8 cellular contexts compared by ENCODE assay signal in the genomic region with DNA sequence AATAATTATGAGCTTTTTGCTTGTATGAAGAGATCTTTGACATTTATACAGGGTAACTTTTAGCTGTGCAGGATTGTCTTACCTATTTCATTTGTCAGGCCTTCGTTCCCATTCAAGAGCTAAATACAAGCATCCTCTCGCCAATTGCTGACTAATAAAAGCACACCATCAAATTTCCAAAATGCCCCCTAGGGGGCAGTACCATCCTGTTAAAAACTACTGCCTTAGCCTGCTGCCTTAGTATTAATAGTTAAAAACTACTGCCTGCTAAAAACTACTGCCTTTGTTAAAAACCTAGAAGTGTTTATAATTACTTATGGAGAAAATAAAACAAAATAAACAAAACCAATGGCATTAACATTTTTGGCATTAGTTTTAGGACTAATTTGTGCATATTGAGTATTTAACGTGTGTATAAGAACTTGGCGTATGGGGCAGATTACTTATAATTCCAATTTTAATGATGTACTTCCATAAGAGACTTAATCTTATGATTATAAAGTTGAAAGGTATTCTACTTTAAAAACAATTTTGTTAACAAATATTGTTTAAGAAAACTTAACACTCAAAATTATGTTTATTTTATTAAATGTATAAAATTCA. TPM values are rescaled to one million over a fixed set of nuclear protein-coding genes. Genes with fewer than 3 reads are reported as not detected.
DNase-seq lines count a peak whose midpoint lies in the region; ATAC-seq, FAIRE-seq and TF ChIP-seq lines count a peak whose summit lies in the region.

No MANE protein-coding gene starts in this region.

- H3K36me3 ChIP-seq in suprapubic skin = no peaks in the 10 kb centered on the region

- WGBS in suprapubic skin = 39% methylated on average over 4 of the region's 4 CpGs

- H3K4me3 ChIP-seq in WI38 (ENCODE audit: low read depth, low read length) (no peak overlapping the region), suprapubic skin (no peak overlapping the region)

- TF ChIP-seq EP300 in suprapubic skin (IDR thresholded peaks at IDR 0.05) = no peak

- peak; percentile 88 for FAIRE-seq in H54 (lab: Jason Lieb, UNC)

- H3K4me1 ChIP-seq in suprapubic skin = peaks cover 22% of the 10 kb centered on the region

- H3K27ac ChIP-seq in suprapubic skin = no peak overlapping the region

- DNase-seq in COR-L47 (lab: John Stamatoyannopoulos, UW) (peak; percentile 72), H54 (ENCODE audit: insufficient read length, low spot score) (no peak), NCI-H2227 treated with DMSO at 0.1 percent for 48 hours (lab: John Stamatoyannopoulos, UW) (peak; percentile 78), dermis blood vessel endothelial cell (peak; percentile 78), midbrain (lab: John Stamatoyannopoulos, UW) (peak; percentile 84), suprapubic skin (ENCODE audit: low spot score in 2 of 2) (peak in 1 of 2 donors; percentile 49)

- no peaks in the 10 kb centered on the region for H3K27me3 ChIP-seq in suprapubic skin

- TF ChIP-seq CTCF in WI38 (IDR thresholded peaks at IDR 0.05; ENCODE audit: low read depth, low read length) = peak; percentile 55; the same call in 1 of the 2 replicates
- TF ChIP-seq CTCF in suprapubic skin (IDR thresholded peaks at IDR 0.05) = peak; percentile 64 to 70

- no peak for TF ChIP-seq POLR2A in H54 (IDR thresholded peaks at IDR 0.05; ENCODE audit: low read depth, low read length)
- no peak for TF ChIP-seq POLR2A in suprapubic skin (IDR thresholded peaks at IDR 0.05)

- ATAC-seq in GM21360 (IDR thresholded peaks at IDR 0.05; ENCODE audit: unreplicated experiment) = no peak

- no peaks in the 10 kb centered on the region for H3K9me3 ChIP-seq in suprapubic skin

RNA-seq across cellular contexts. Expression of a gene that starts 3.0 kb away (rescaled TPM):
- 4.0 and 10.2 TPM in 2 replicates for total RNA-seq in dermis blood vessel endothelial cell
- total RNA-seq in suprapubic skin = 10 to 100 TPM; 29.9 to 87.6 (median 61.1) TPM

RNA-seq across cellular contexts. Expression of a gene that starts 21.9 kb away (rescaled TPM):
- total RNA-seq in dermis blood vessel endothelial cell (75.5 and 375 TPM in 2 replicates), suprapubic skin (100 to 1,000 TPM in 2 of 4 donors, 10 to 100 TPM in 2; 26.9 to 197 (median 142) TPM)

RNA-seq across cellular contexts. Expression of a gene that starts 41.7 kb away (rescaled TPM):
- total RNA-seq in dermis blood vessel endothelial cell (not detected in 2 replicates), suprapubic skin (1 to 10 TPM in 3 of 4 donors, under 1 TPM in 1; 0.24 to 4.4 (median 1.3) TPM)

RNA-seq across cellular contexts. Expression of a gene that starts 51.3 kb away (rescaled TPM):
- total RNA-seq in dermis blood vessel endothelial cell (7.3 and 14.0 TPM in 2 replicates), suprapubic skin (10 to 100 TPM in 1 of 4 donors, 1 to 10 TPM in 3; 7.2 to 11.4 (median 9.3) TPM)

RNA-seq across cellular contexts. Expression of a gene that starts 51.4 kb away (rescaled TPM):
- 108 and 135 TPM in 2 replicates for total RNA-seq in dermis blood vessel endothelial cell
- 100 to 1,000 TPM; 107 to 134 (median 108) TPM for total RNA-seq in suprapubic skin
